8 cellular contexts compared by ENCODE assay signal in the genomic region with DNA sequence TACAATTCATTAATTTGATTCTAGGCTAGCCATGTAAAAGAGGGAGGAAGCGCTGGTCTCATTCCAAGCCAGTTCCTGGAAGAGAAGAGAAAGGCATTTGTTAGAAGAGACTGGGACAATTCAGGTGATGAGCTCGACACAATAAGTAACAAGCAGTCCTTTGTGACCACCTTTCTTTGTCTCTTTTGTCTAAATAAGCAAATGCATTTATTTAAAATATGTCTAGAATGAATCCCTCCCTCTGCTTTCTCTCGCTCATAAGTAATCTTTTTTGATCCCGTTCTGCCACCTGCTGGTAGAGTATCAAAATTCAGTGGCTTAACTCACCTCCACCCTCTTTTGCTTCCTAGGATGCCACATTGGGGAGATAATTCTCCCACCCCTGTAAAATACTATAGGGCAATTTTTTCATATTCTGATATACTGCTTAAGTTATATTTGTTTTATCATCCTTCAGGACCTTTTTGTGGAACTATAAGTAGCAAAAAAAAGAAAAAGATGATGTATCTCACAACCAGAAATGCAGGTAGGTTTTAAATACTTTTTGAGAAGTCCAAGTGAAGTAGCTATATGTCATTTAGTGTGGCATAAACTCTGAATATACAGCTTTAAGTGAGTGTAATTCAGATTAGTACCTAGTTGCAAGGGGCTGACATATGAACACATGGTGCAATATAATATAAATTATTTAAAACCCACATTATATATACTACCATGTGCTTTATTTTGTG.
DNase-seq lines count a peak whose midpoint lies in the region; ATAC-seq, FAIRE-seq and TF ChIP-seq lines count a peak whose summit lies in the region.

No MANE protein-coding gene starts in this region.

- no peak overlapping the region for H3K4me3 ChIP-seq in retinal pigment epithelial cell (ENCODE audit: low read length)

- H3K4me3 Mint-ChIP-seq in activated T-cell treated with anti-CD3 and anti-CD28 coated beads, Interleukin-2, amount 50 U/mL, for 4 hours: no peak overlapping the region

- peak; percentile 44 for FAIRE-seq in HTR-8/SVneo (lab: Jason Lieb, UNC)

- ATAC-seq in activated T-cell treated with anti-CD3 and anti-CD28 coated beads, Interleukin-2, amount 50 U/mL, for 4 hours: no peak

- H3K4me1 Mint-ChIP-seq in activated T-cell treated with anti-CD3 and anti-CD28 coated beads, Interleukin-2, amount 50 U/mL, for 4 hours (ENCODE audit: low read depth): no peaks in the 10 kb centered on the region

- DNase-seq in activated CD4-positive, alpha-beta T cell treated with anti-CD3 and anti-CD28 coated beads for 24 hours (ENCODE audit: low read depth in 2 of 2): peak; percentile 1 to 29
- no peak for DNase-seq in activated CD4-positive, alpha-beta T cell treated with anti-CD3 and anti-CD28 coated beads for 1 hour
- DNase-seq in HTR-8/SVneo (ENCODE audit: insufficient read length, low spot score) (peak; percentile 29), NOMO-1 treated with DMSO at 0.1 percent for 48 hours (lab: John Stamatoyannopoulos, UW; ENCODE audit: unreplicated experiment) (peak; percentile 39), germinal center (ENCODE audit: low spot score) (peak; percentile 38), retinal pigment epithelial cell (ENCODE audit: low read depth) (peak; percentile 13), occipital lobe (lab: John Stamatoyannopoulos, UW) (no peak)
- DNase-seq in activated T-cell treated with anti-CD3 and anti-CD28 coated beads, Interleukin-2, amount 50 U/mL, for 4 hours: peak; percentile 27

- no peaks in the 10 kb centered on the region for H3K9me3 Mint-ChIP-seq in activated T-cell treated with anti-CD3 and anti-CD28 coated beads, Interleukin-2, amount 50 U/mL, for 4 hours

- H3K36me3 Mint-ChIP-seq in activated T-cell treated with anti-CD3 and anti-CD28 coated beads, Interleukin-2, amount 50 U/mL, for 4 hours (ENCODE audit: insufficient read depth): peaks cover 8% of the 10 kb centered on the region

- no peaks in the 10 kb centered on the region for H3K27me3 Mint-ChIP-seq in activated T-cell treated with anti-CD3 and anti-CD28 coated beads, Interleukin-2, amount 50 U/mL, for 4 hours (ENCODE audit: low read depth)

- peak; percentile 65 for TF ChIP-seq CTCF in retinal pigment epithelial cell (conservative IDR thresholded peaks at IDR 0.05; ENCODE audit: low read depth, low read length)

Comparison
In these comparisons a context has a peak if more than half of its experiments do, and no peak if none do; other contexts are left out.
1. DNase-seq: peak in activated CD4-positive, alpha-beta T cell treated with anti-CD3 and anti-CD28 coated beads for 24 hours (2 of 2), HTR-8/SVneo (single experiment), NOMO-1 treated with DMSO at 0.1 percent for 48 hours (single experiment), activated T-cell treated with anti-CD3 and anti-CD28 coated beads, Interleukin-2, amount 50 U/mL, for 4 hours (single experiment), germinal center (single experiment) and retinal pigment epithelial cell (single experiment); none in activated CD4-positive, alpha-beta T cell treated with anti-CD3 and anti-CD28 coated beads for 1 hour (single experiment) and occipital lobe (single experiment).